ENCODE assay signal across 8 cellular contexts in the genomic region with DNA sequence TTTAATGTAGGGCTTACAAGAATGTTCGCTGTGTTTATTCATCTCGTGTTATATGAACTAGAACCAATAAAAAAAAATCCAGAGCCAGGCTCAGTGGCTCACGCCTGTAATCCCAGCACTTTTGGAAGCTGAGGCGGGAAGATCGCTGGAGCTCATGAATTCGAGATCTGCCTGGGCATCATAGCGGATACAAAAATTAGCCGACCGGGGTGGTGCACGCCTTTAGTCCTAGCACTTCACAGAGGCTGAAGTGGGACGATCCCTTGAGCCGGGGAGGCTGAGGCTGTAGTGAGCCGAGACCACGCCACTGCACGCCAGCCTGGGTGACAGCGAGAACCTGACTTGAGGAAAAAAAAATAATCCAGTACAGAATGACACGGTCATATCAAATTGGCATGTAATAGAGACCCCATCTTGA. TPM values are rescaled to one million over a fixed set of nuclear protein-coding genes. Genes with fewer than 3 reads are reported as not detected.
DNase-seq lines count a peak whose midpoint lies in the region; ATAC-seq and TF ChIP-seq lines count a peak whose summit lies in the region.

No MANE protein-coding gene starts in this region.

- TF ChIP-seq EP300 in gastroesophageal sphincter (IDR thresholded peaks at IDR 0.05), result no peak

- H3K9me3 Mint-ChIP-seq in activated CD8-positive, alpha-beta T cell treated with anti-CD3 and anti-CD28 coated beads, Interleukin-2, amount 10 ng/mL, durations not matched to agents 7 days and 5 days (ENCODE audit: insufficient read depth), result no peaks in the 10 kb centered on the region

- no peak for TF ChIP-seq POLR2A in gastroesophageal sphincter (IDR thresholded peaks at IDR 0.05)

- no peak overlapping the region for H3K4me3 ChIP-seq in KMS-11 (IDR thresholded peaks at IDR 0.05; ENCODE audit: insufficient read depth, low read depth, low read length)
- peak overlapping the region; percentile 7 to 58 for H3K4me3 ChIP-seq in gastroesophageal sphincter
- peak overlapping the region; percentile 73 for H3K4me3 ChIP-seq in retinal pigment epithelial cell (ENCODE audit: low read length)

- peak overlapping the region; percentile 100 for H3K9ac ChIP-seq in KMS-11

- POLR2A ChIA-PET in activated CD8-positive, alpha-beta T cell treated with anti-CD3 and anti-CD28 coated beads, Interleukin-2, amount 10 ng/mL, durations not matched to agents 7 days and 5 days (lab: Charles Lee), result interaction anchor here (0.6 to 18.5 kb wide), 41 partner anchors 7 to 1839 kb away, joined by 3 to 2805 read pairs (median 26); partner anchors contain the start of genes HMGN4, ZNF184 and ZSCAN16

- H2AFZ ChIP-seq in KMS-11 (ENCODE audit: low read depth), result no peak overlapping the region

- peaks cover 14% of the 10 kb centered on the region; the same call in 1 of the 2 replicates for H3K79me2 ChIP-seq in KMS-11 (ENCODE audit: insufficient read depth, low read depth)

- CTCF ChIA-PET in activated CD8-positive, alpha-beta T cell treated with anti-CD3 and anti-CD28 coated beads, Interleukin-2, amount 10 ng/mL, durations not matched to agents 7 days and 5 days (lab: Charles Lee), result interaction anchor here (0.6 to 8.6 kb wide), 8 partner anchors 19 to 70 kb away, joined by 3 to 109 read pairs (median 12); a partner anchor contains a TSS

- DNase-seq in NOMO-1 treated with dmso at 0.1 percent for 144 hours (lab: John Stamatoyannopoulos, UW; ENCODE audit: unreplicated experiment), result peak; percentile 63
- no peak for DNase-seq in NOMO-1 treated with DMSO at 0.1 percent for 48 hours (lab: John Stamatoyannopoulos, UW; ENCODE audit: unreplicated experiment)
- peak; percentile 77 for DNase-seq in activated CD8-positive, alpha-beta T cell treated with anti-CD3 and anti-CD28 coated beads, Interleukin-2, amount 10 ng/mL, durations not matched to agents 7 days and 5 days
- no peak for DNase-seq in retinal pigment epithelial cell (ENCODE audit: low read depth)
- DNase-seq in ureter (ENCODE audit: low spot score), result no peak

- H3K9me3 ChIP-seq in gastroesophageal sphincter, result no peaks in the 10 kb centered on the region

- H3K4me3 Mint-ChIP-seq in activated CD8-positive, alpha-beta T cell treated with anti-CD3 and anti-CD28 coated beads, Interleukin-2, amount 10 ng/mL, durations not matched to agents 7 days and 5 days, result peak overlapping the region; percentile 87

- H3K4me1 Mint-ChIP-seq in activated CD8-positive, alpha-beta T cell treated with anti-CD3 and anti-CD28 coated beads, Interleukin-2, amount 10 ng/mL, durations not matched to agents 7 days and 5 days (ENCODE audit: low read depth), result peaks cover 61% of the 10 kb centered on the region

- H3K27me3 Mint-ChIP-seq in activated CD8-positive, alpha-beta T cell treated with anti-CD3 and anti-CD28 coated beads, Interleukin-2, amount 10 ng/mL, durations not matched to agents 7 days and 5 days (ENCODE audit: low read depth), result no peaks in the 10 kb centered on the region

- no peaks in the 10 kb centered on the region for H4K20me1 ChIP-seq in KMS-11 (ENCODE audit: insufficient read depth)

- 0 to 1% methylated on average over 14 to 16 of the region's 17 CpGs for WGBS in gastroesophageal sphincter (ENCODE audit: low coverage in 1 of 2), 2 donors

- ATAC-seq in activated CD8-positive, alpha-beta T cell treated with anti-CD3 and anti-CD28 coated beads, Interleukin-2, amount 10 ng/mL, durations not matched to agents 7 days and 5 days, result peak; percentile 34
- ATAC-seq in gastroesophageal sphincter, result no peak
- no peak for ATAC-seq in HG02840 (IDR thresholded peaks at IDR 0.05; ENCODE audit: low FRiP score, unreplicated experiment)

- H3K27me3 ChIP-seq in KMS-11 (ENCODE audit: insufficient read depth, low read depth) (no peaks in the 10 kb centered on the region), gastroesophageal sphincter (peaks cover 56% of the 10 kb centered on the region)

- H3K4me1 ChIP-seq in KMS-11 (ENCODE audit: low read depth, poor library complexity, severe bottlenecking) (peaks cover 18% of the 10 kb centered on the region), gastroesophageal sphincter (peaks cover 0 to 37% (median 19%) of the 10 kb centered on the region in 3 donors)

- peak overlapping the region; percentile 100 for H3K27ac ChIP-seq in KMS-11
- H3K27ac ChIP-seq in gastroesophageal sphincter, result no peak overlapping the region

- TF ChIP-seq CTCF in KMS-11 (conservative IDR thresholded peaks at IDR 0.05; ENCODE audit: low read depth, low read length) (no peak), gastroesophageal sphincter (IDR thresholded peaks at IDR 0.05) (no peak), retinal pigment epithelial cell (conservative IDR thresholded peaks at IDR 0.05; ENCODE audit: low read depth, low read length) (no peak)

- H3K36me3 Mint-ChIP-seq in activated CD8-positive, alpha-beta T cell treated with anti-CD3 and anti-CD28 coated beads, Interleukin-2, amount 10 ng/mL, durations not matched to agents 7 days and 5 days (ENCODE audit: low read depth), result peaks cover 20% of the 10 kb centered on the region

- H3K27ac Mint-ChIP-seq in activated CD8-positive, alpha-beta T cell treated with anti-CD3 and anti-CD28 coated beads, Interleukin-2, amount 10 ng/mL, durations not matched to agents 7 days and 5 days, result peak overlapping the region; percentile 99

- H3K36me3 ChIP-seq in KMS-11 (ENCODE audit: insufficient read depth), result no peaks in the 10 kb centered on the region
- no peaks in the 10 kb centered on the region for H3K36me3 ChIP-seq in gastroesophageal sphincter

- peak overlapping the region; percentile 97 for H3K4me2 ChIP-seq in KMS-11

RNA-seq across cellular contexts. Expression of gene OR2B2, which starts 46.2 kb away (rescaled TPM):
- total RNA-seq in activated CD8-positive, alpha-beta T cell treated with anti-CD3 and anti-CD28 coated beads, Interleukin-2, amount 10 ng/mL, durations not matched to agents 7 days and 5 days, result not detected
- total RNA-seq in gastroesophageal sphincter, result not detected
- total RNA-seq in ureter, result not detected

Comparison
In these comparisons a context has a peak if more than half of its experiments do, and no peak if none do; other contexts are left out.
1. DNase-seq: peak in NOMO-1 treated with dmso at 0.1 percent for 144 hours (single experiment) and activated CD8-positive, alpha-beta T cell treated with anti-CD3 and anti-CD28 coated beads, Interleukin-2, amount 10 ng/mL, durations not matched to agents 7 days and 5 days (single experiment); none in NOMO-1 treated with DMSO at 0.1 percent for 48 hours (single experiment), retinal pigment epithelial cell (single experiment) and ureter (single experiment).